15 cellular contexts compared by ENCODE assay signal in genomic region chr4:2846172-2846571, GRCh38. TPM values are rescaled to one million over a fixed set of nuclear protein-coding genes. Genes with fewer than 3 reads are reported as not detected.
DNase-seq lines count a peak whose midpoint lies in the region; ATAC-seq, FAIRE-seq and TF ChIP-seq lines count a peak whose summit lies in the region.
"Had no signal": no experiment of that assay in that cellular context is flagged by ENCODE, and none has a peak within 500 bp of the region (broad histone marks: within the 10 kb centered on the region; RNA-seq: fewer than 3 reads in every experiment).

No MANE protein-coding gene starts in this region.

- H3K9me3 Mint-ChIP-seq in activated CD4-positive, alpha-beta T cell treated with anti-CD3 and anti-CD28 coated beads, Interleukin-2, amount 10 ng/mL, durations not matched to agents 7 days and 5 days: no peaks in the 10 kb centered on the region
- H3K9me3 Mint-ChIP-seq in T-cell (no peaks in the 10 kb centered on the region), chondrocyte (ENCODE audit: low read depth) (no peaks in the 10 kb centered on the region)

- H3K4me3 ChIP-seq in psoas muscle: no peak overlapping the region

- peaks cover 61% of the 10 kb centered on the region for H3K4me1 ChIP-seq in psoas muscle

- no peaks in the 10 kb centered on the region for H3K9me3 ChIP-seq in psoas muscle
- H3K9me3 ChIP-seq: neutrophil, Peyer's patch, upper lobe of left lung had no signal

- intact Hi-C loops in psoas muscle (cut with DNase I): no loop called here

- H3K36me3 Mint-ChIP-seq in activated CD4-positive, alpha-beta T cell treated with anti-CD3 and anti-CD28 coated beads, Interleukin-2, amount 10 ng/mL, durations not matched to agents 7 days and 5 days (ENCODE audit: low read depth): peaks cover 20% of the 10 kb centered on the region
- H3K36me3 Mint-ChIP-seq in T-cell: no peaks in the 10 kb centered on the region
- no peaks in the 10 kb centered on the region for H3K36me3 Mint-ChIP-seq in chondrocyte (ENCODE audit: low read depth)

- DNase-seq in activated CD4-positive, alpha-beta T cell treated with anti-CD3 and anti-CD28 coated beads, Interleukin-2, amount 10 ng/mL, durations not matched to agents 7 days and 5 days: no peak
- DNase-seq in activated CD4-positive, alpha-beta T cell treated with anti-CD3 and anti-CD28 coated beads, Interleukin-2, amount 50 U/mL, for 1 hour: no peak
- DNase-seq in T-cell: no peak
- no peak for DNase-seq in chondrocyte (ENCODE audit: low spot score)
- DNase-seq in psoas muscle: no peak
- DNase-seq in GM13976 (ENCODE audit: low spot score): no peak
- no peak for DNase-seq in HTR-8/SVneo (ENCODE audit: insufficient read length, low spot score)
- DNase-seq: ACHN, DMS 273 treated with DMSO at 0.1 percent for 48 hours, NCI-H1417, NCI-H510A, upper lobe of left lung had no signal

- ATAC-seq in T-cell (replicated peaks in 1 of 4): no peak
- no peak for ATAC-seq in psoas muscle
- no peak for ATAC-seq in HG02870 (IDR thresholded peaks at IDR 0.05; ENCODE audit: unreplicated experiment)

- FAIRE-seq in HTR-8/SVneo (lab: Jason Lieb, UNC): no peak

- in situ Hi-C loops in GM13976 (cut with MboI; ENCODE audit: low sequenced_read_pairs, unreplicated experiment): no loop called here

- H3K27ac Mint-ChIP-seq in activated CD4-positive, alpha-beta T cell treated with anti-CD3 and anti-CD28 coated beads, Interleukin-2, amount 10 ng/mL, durations not matched to agents 7 days and 5 days: peak overlapping the region; percentile 15
- peak overlapping the region; percentile 58 to 89 for H3K27ac Mint-ChIP-seq in T-cell
- H3K27ac Mint-ChIP-seq in chondrocyte (ENCODE audit: unreplicated experiment): peak overlapping the region; percentile 86

- no peak for TF ChIP-seq CTCF in chondrocyte (IDR thresholded peaks at IDR 0.05)
- no peak for TF ChIP-seq CTCF in psoas muscle (IDR thresholded peaks at IDR 0.05)
- no peak for TF ChIP-seq CTCF in GM13976 (IDR thresholded peaks at IDR 0.05; ENCODE audit: borderline replicate concordance, control extremely low read depth, extremely low read depth, insufficient read depth, missing control alignments)

- no peaks in the 10 kb centered on the region for H3K27me3 Mint-ChIP-seq in activated CD4-positive, alpha-beta T cell treated with anti-CD3 and anti-CD28 coated beads, Interleukin-2, amount 10 ng/mL, durations not matched to agents 7 days and 5 days
- no peaks in the 10 kb centered on the region for H3K27me3 Mint-ChIP-seq in T-cell
- no peaks in the 10 kb centered on the region for H3K27me3 Mint-ChIP-seq in chondrocyte (ENCODE audit: low read depth)

- CTCF ChIA-PET in activated CD4-positive, alpha-beta T cell treated with anti-CD3 and anti-CD28 coated beads, Interleukin-2, amount 10 ng/mL, durations not matched to agents 7 days and 5 days (lab: Charles Lee): no interaction called here
- CTCF ChIA-PET in T-cell (lab: Charles Lee): no interaction called here

- WGBS in psoas muscle, 3 donors: 78 to 85% (median 80%) methylated on average over 2 of the region's 2 CpGs

- peaks cover 58% of the 10 kb centered on the region for H3K4me1 Mint-ChIP-seq in activated CD4-positive, alpha-beta T cell treated with anti-CD3 and anti-CD28 coated beads, Interleukin-2, amount 10 ng/mL, durations not matched to agents 7 days and 5 days
- peaks cover 65 to 77% (median 74%) of the 10 kb centered on the region in 3 donors for H3K4me1 Mint-ChIP-seq in T-cell
- H3K4me1 Mint-ChIP-seq in chondrocyte (ENCODE audit: low read depth): peaks cover 56% of the 10 kb centered on the region

- no peaks in the 10 kb centered on the region for H3K27me3 ChIP-seq in psoas muscle (ENCODE audit: insufficient read depth in 3 of 3, low read length in 2 of 3)
- H3K27me3 ChIP-seq: neutrophil, Peyer's patch, upper lobe of left lung had no signal

- H3K36me3 ChIP-seq in psoas muscle (ENCODE audit: insufficient read depth in 1 of 2, low read depth in 1 of 2): no peaks in the 10 kb centered on the region
- H3K36me3 ChIP-seq: neutrophil, Peyer's patch, upper lobe of left lung had no signal

- H3K4me3 Mint-ChIP-seq in activated CD4-positive, alpha-beta T cell treated with anti-CD3 and anti-CD28 coated beads, Interleukin-2, amount 10 ng/mL, durations not matched to agents 7 days and 5 days: peak overlapping the region; percentile 89
- H3K4me3 Mint-ChIP-seq in T-cell (peak overlapping the region; percentile 90 to 93 (median 93)), chondrocyte (ENCODE audit: unreplicated experiment) (no peak overlapping the region)

- peak overlapping the region; percentile 7 for H3K27ac ChIP-seq in psoas muscle

- POLR2A ChIA-PET in activated CD4-positive, alpha-beta T cell treated with anti-CD3 and anti-CD28 coated beads, Interleukin-2, amount 10 ng/mL, durations not matched to agents 7 days and 5 days (lab: Charles Lee): no interaction called here
- POLR2A ChIA-PET in T-cell (lab: Charles Lee): no interaction called here

RNA-seq across cellular contexts. Expression of gene ADD1, which starts 2.5 kb away (rescaled TPM):
- total RNA-seq in activated CD4-positive, alpha-beta T cell treated with anti-CD3 and anti-CD28 coated beads, Interleukin-2, amount 10 ng/mL, durations not matched to agents 7 days and 5 days: 100 to 1,000 TPM; 264 to 266 TPM
- total RNA-seq in T-cell (100 to 1,000 TPM; 241 to 274 (median 256) TPM), chondrocyte (240 to 269 TPM (median 256 TPM) in 3 replicates), psoas muscle (100 to 1,000 TPM; 163 to 214 (median 187) TPM)
- 100 to 1,000 TPM; 124 to 224 (median 126) TPM for polyA plus RNA-seq in psoas muscle

RNA-seq across cellular contexts. Expression of gene SH3BP2, which starts 53.3 kb away (rescaled TPM):
- total RNA-seq in activated CD4-positive, alpha-beta T cell treated with anti-CD3 and anti-CD28 coated beads, Interleukin-2, amount 10 ng/mL, durations not matched to agents 7 days and 5 days: 10 to 100 TPM; 69.3 to 78.2 TPM
- total RNA-seq in T-cell (10 to 100 TPM; 44.0 to 68.2 (median 49.7) TPM), chondrocyte (50.1 to 63.1 TPM (median 59.8 TPM) in 3 replicates), psoas muscle (10 to 100 TPM; 12.4 to 18.1 (median 13.9) TPM)
- polyA plus RNA-seq in psoas muscle: 10 to 100 TPM in 1 of 3 donors, 1 to 10 TPM in 2; 7.1 to 13.1 (median 8.0) TPM

Comparison
In these comparisons a context has a peak if more than half of its experiments do, and no peak if none do; other contexts are left out.
1. H3K27ac Mint-ChIP-seq: peak in every context shown above with its lines; median percentile 86 in chondrocyte; 74 in T-cell; 15 in activated CD4-positive, alpha-beta T cell treated with anti-CD3 and anti-CD28 coated beads, Interleukin-2, amount 10 ng/mL, durations not matched to agents 7 days and 5 days.